ENCODE assay signal across 18 cellular contexts in genomic region chr20:13953227-13953626, GRCh38. TPM values are rescaled to one million over a fixed set of nuclear protein-coding genes. Genes with fewer than 3 reads are reported as not detected.
DNase-seq lines count a peak whose midpoint lies in the region; ATAC-seq and TF ChIP-seq lines count a peak whose summit lies in the region.
"Had no signal": no experiment of that assay in that cellular context is flagged by ENCODE, and none has a peak within 500 bp of the region (broad histone marks: within the 10 kb centered on the region; RNA-seq: fewer than 3 reads in every experiment).

No MANE protein-coding gene starts in this region.

- H3K79me2 ChIP-seq in mesendoderm (ENCODE audit: control insufficient read depth, insufficient read depth, low read length): no peaks in the 10 kb centered on the region

- peaks cover 34% of the 10 kb centered on the region for H3K9me3 Mint-ChIP-seq in HFFc6

- H3K27me3 ChIP-seq in mesendoderm (ENCODE audit: insufficient read depth, low read length, poor library complexity) (no peaks in the 10 kb centered on the region), tibial artery (no peaks in the 10 kb centered on the region)
- H3K27me3 ChIP-seq: neutrophil had no signal

- TF ChIP-seq CTCF in HFFc6 (IDR thresholded peaks at IDR 0.05) (peak; percentile 35; the same call in 1 of the 2 replicates), tibial artery (IDR thresholded peaks at IDR 0.05) (no peak)

- H2BK120ac ChIP-seq in mesendoderm (ENCODE audit: low read depth, low read length): no peak overlapping the region

- no peaks in the 10 kb centered on the region for H3K36me3 ChIP-seq in mesendoderm (ENCODE audit: control insufficient read depth, insufficient read depth, low read length)
- H3K36me3 ChIP-seq in tibial artery: no peaks in the 10 kb centered on the region
- H3K36me3 ChIP-seq: neutrophil had no signal

- H3K79me1 ChIP-seq in mesendoderm (ENCODE audit: low read length): no peaks in the 10 kb centered on the region

- H3K4me1 ChIP-seq in mesendoderm (ENCODE audit: control insufficient read depth, low read depth, low read length) (no peaks in the 10 kb centered on the region), tibial artery (no peaks in the 10 kb centered on the region)

- no peak overlapping the region for H2BK5ac ChIP-seq in mesendoderm (ENCODE audit: low read length)

- H3K18ac ChIP-seq in mesendoderm (ENCODE audit: low read length): no peak overlapping the region

- no peak overlapping the region for H3K9ac ChIP-seq in mesendoderm (ENCODE audit: low read length)

- no peak overlapping the region for H3K56ac ChIP-seq in mesendoderm (ENCODE audit: low read length)

- H3K4me3 ChIP-seq in mesendoderm (ENCODE audit: low read length): no peak overlapping the region
- H3K4me3 ChIP-seq in tibial artery: no peak overlapping the region

- intact Hi-C loops in tibial artery (cut with DNase I; ENCODE audit: low total_unique reads): loop anchor here (10.0 kb wide), 1 partner anchor 128 kb away; no protein-coding TSS in a partner anchor

- H4K5ac ChIP-seq in mesendoderm (ENCODE audit: low read length): no peak overlapping the region

- DNase-seq in NCI-H748 (lab: John Stamatoyannopoulos, UW; ENCODE audit: unreplicated experiment): peak; percentile 28
- no peak for DNase-seq in NCI-H748 treated with DMSO at 0.1 percent for 48 hours (lab: John Stamatoyannopoulos, UW)
- DNase-seq in HFFc6: no peak
- DNase-seq in RPMI8226: peak; percentile 26
- peak; percentile 44 for DNase-seq in mesendoderm
- no peak for DNase-seq in tibial artery
- DNase-seq: activated gamma-delta T cell treated with Interleukin-2 at 50 U/mL for 16 hours; Calu3; NCI-H1417; NCI-H446 treated with DMSO at 0.1 percent for 48 hours; SHP77 treated with DMSO at 0.1 percent for 48 hours; stimulated activated naive CD8-positive, alpha-beta T cell treated with anti-CD3 and anti-CD28 coated beads, Interleukin-15, amount 100 ng/mL, for 72 hours had no signal

- H2BK15ac ChIP-seq in mesendoderm (replicated peaks; ENCODE audit: low read depth): no peak overlapping the region

- H3K4ac ChIP-seq in mesendoderm (ENCODE audit: low read depth, low read length): no peak overlapping the region

- ATAC-seq in HG02763 (IDR thresholded peaks at IDR 0.05; ENCODE audit: unreplicated experiment) (no peak), HG02973 (IDR thresholded peaks at IDR 0.05; ENCODE audit: unreplicated experiment) (no peak)
- ATAC-seq: stimulated activated naive CD8-positive, alpha-beta T cell treated with anti-CD3 and anti-CD28 coated beads, Interleukin-15, amount 100 ng/mL, for 72 hours had no signal

- no peaks in the 10 kb centered on the region; the same call in 1 of the 2 replicates for H3K27me3 Mint-ChIP-seq in HFFc6 (ENCODE audit: insufficient read depth)

- H3K36me3 Mint-ChIP-seq in HFFc6 (ENCODE audit: low read depth): no peaks in the 10 kb centered on the region; the same call in 1 of the 2 replicates

- H2AK5ac ChIP-seq in mesendoderm (ENCODE audit: low read length): no peak overlapping the region

- no peak overlapping the region for H3K4me2 ChIP-seq in mesendoderm (ENCODE audit: low read length)

- no peaks in the 10 kb centered on the region for H3K4me1 Mint-ChIP-seq in HFFc6 (ENCODE audit: low read depth)
- H3K4me1 Mint-ChIP-seq: stimulated activated naive CD8-positive, alpha-beta T cell treated with anti-CD3 and anti-CD28 coated beads, Interleukin-15, amount 100 ng/mL, for 72 hours had no signal

- no peaks in the 10 kb centered on the region for H3K9me3 ChIP-seq in tibial artery
- H3K9me3 ChIP-seq: neutrophil had no signal

- H3K27ac Mint-ChIP-seq in HFFc6: no peak overlapping the region
- H3K27ac Mint-ChIP-seq: stimulated activated naive CD8-positive, alpha-beta T cell treated with anti-CD3 and anti-CD28 coated beads, Interleukin-15, amount 100 ng/mL, for 72 hours had no signal

- WGBS in mesendoderm (ENCODE audit: extremely low coverage, insufficient coverage, low lambda C conversion rate): no CpG with 5 or more reads among the region's 6 CpGs

- H4K8ac ChIP-seq in mesendoderm (ENCODE audit: low read depth, low read length): no peak overlapping the region

- H3K27ac ChIP-seq in mesendoderm (ENCODE audit: low read depth, low read length): no peak overlapping the region
- no peak overlapping the region for H3K27ac ChIP-seq in tibial artery
- H3K27ac ChIP-seq: neutrophil had no signal

- no peak overlapping the region for H3K23ac ChIP-seq in mesendoderm (ENCODE audit: low read length)

- H3K4me3 Mint-ChIP-seq in HFFc6: no peak overlapping the region
- H3K4me3 Mint-ChIP-seq: stimulated activated naive CD8-positive, alpha-beta T cell treated with anti-CD3 and anti-CD28 coated beads, Interleukin-15, amount 100 ng/mL, for 72 hours had no signal

RNA-seq across cellular contexts. Expression of gene SEL1L2, which starts 37.2 kb away (rescaled TPM):
- under 1 TPM in 1 of 6 experiments, not detected in 5; 0.85 TPM for total RNA-seq in HFFc6 (2021; fragmentation: NEBNext Ultra II Directional; extraction: Animal tissue kit (Norgen Biotek cat#: 25700))
- not detected for polyA plus RNA-seq in mesendoderm (2013, experiment 1 of 2)
- polyA plus RNA-seq in mesendoderm (2013, experiment 2 of 2): not detected
- total RNA-seq: Calu3, dermis microvascular lymphatic vessel endothelial cell, lung microvascular endothelial cell, skeletal muscle tissue had no signal

RNA-seq across cellular contexts. Expression of gene MACROD2, which starts 42.1 kb away (rescaled TPM):
- under 1 TPM in 5 of 6 experiments, not detected in 1; 0.05 to 0.57 (median 0.11) TPM for total RNA-seq in HFFc6 (2021; fragmentation: NEBNext Ultra II Directional; extraction: Animal tissue kit (Norgen Biotek cat#: 25700))
- 0.79 TPM for polyA plus RNA-seq in mesendoderm (2013, experiment 1 of 2)
- polyA plus RNA-seq in mesendoderm (2013, experiment 2 of 2): 0.67 TPM

Comparison
In these comparisons a context has a peak if more than half of its experiments do, and no peak if none do; other contexts are left out.
1. DNase-seq: peak in NCI-H748 (single experiment), RPMI8226 (single experiment) and mesendoderm (single experiment); none in NCI-H748 treated with DMSO at 0.1 percent for 48 hours (single experiment), HFFc6 (single experiment) and tibial artery (0 of 2).